In the genomic region with DNA sequence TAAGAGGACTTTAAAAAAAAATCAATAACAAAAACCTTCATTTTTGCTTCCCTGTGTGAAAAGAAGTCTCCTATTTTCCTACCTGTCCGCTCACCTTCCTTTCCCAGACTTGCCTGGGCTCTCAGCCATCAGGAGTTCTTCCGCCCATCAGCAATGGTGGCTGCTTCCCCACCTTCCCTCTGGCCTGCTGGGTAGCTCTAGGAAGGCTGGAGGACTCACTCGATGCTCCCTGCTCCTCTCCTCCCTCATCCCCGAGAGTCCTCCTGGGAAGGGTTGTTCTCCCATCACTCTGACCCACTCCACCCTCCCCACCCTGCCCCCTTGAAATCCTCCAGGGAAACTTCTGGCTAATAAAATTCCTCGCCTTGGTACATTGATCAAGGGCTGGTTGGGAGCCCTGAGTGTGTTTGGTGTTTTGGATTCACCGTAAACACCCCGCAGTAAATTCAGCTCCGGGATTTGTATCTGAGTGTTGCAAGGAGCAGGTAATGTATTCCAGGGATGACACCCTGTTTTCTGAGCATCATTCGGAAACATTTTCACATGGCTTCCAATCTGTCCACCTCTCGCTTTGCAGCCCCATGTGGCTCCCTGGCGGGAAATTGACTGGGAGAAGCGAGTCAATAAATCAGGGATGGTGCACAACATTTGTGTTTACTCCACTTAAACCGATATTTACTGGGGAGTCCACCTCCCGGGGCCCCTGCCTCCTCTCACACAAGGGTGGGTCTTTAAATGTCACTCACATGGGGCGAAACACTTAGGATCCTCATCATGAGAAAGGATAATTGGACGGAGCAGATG, we compare ENCODE assay signal across 19 cellular contexts.
DNase-seq lines count a peak whose midpoint lies in the region; ATAC-seq, FAIRE-seq and TF ChIP-seq lines count a peak whose summit lies in the region.
"Had no signal": no experiment of that assay in that cellular context is flagged by ENCODE, and none has a peak within 500 bp of the region (broad histone marks: within the 10 kb centered on the region; RNA-seq: fewer than 3 reads in every experiment).

No MANE protein-coding gene starts in this region.

- POLR2A ChIA-PET in activated CD4-positive, alpha-beta T cell treated with anti-CD3 and anti-CD28 coated beads, Interleukin-2, amount 10 ng/mL, durations not matched to agents 7 days and 5 days (lab: Charles Lee) = no interaction called here

- no peaks in the 10 kb centered on the region for H3K36me3 ChIP-seq in aorta (ENCODE audit: control insufficient read depth in 1 of 2, insufficient read depth in 2 of 2, low read length in 1 of 2)
- H3K36me3 ChIP-seq: HAP-1 had no signal

- 93 to 95% methylated on average over 16 of the region's 16 CpGs for WGBS in aorta, 2 donors

- intact Hi-C loops in activated CD4-positive, alpha-beta T cell treated with anti-CD3 and anti-CD28 coated beads, Interleukin-2, amount 10 ng/mL, durations not matched to agents 24 days and 14 days (cut with micrococcal nuclease) = no loop called here
- intact Hi-C loops in aorta (cut with DNase I) = no loop called here

- no peak for TF ChIP-seq CTCF in omental fat pad (IDR thresholded peaks at IDR 0.05)

- H3K4me1 Mint-ChIP-seq in activated CD4-positive, alpha-beta T cell treated with anti-CD3 and anti-CD28 coated beads, Interleukin-2, amount 10 ng/mL, durations not matched to agents 24 days and 14 days = no peaks in the 10 kb centered on the region
- no peaks in the 10 kb centered on the region for H3K4me1 Mint-ChIP-seq in activated CD4-positive, alpha-beta T cell treated with anti-CD3 and anti-CD28 coated beads, Interleukin-2, amount 10 ng/mL, durations not matched to agents 7 days and 5 days
- H3K4me1 Mint-ChIP-seq: CD4-positive, CD25-positive, alpha-beta regulatory T cell had no signal

- CTCF ChIA-PET in activated CD4-positive, alpha-beta T cell treated with anti-CD3 and anti-CD28 coated beads, Interleukin-2, amount 10 ng/mL, durations not matched to agents 7 days and 5 days (lab: Charles Lee) = no interaction called here

- H3K9me3 ChIP-seq in aorta (ENCODE audit: control insufficient read depth, low read length) = no peaks in the 10 kb centered on the region
- H3K9me3 ChIP-seq: HAP-1, SK-N-SH had no signal

- no peaks in the 10 kb centered on the region for H3K27me3 ChIP-seq in aorta (ENCODE audit: control insufficient read depth in 1 of 2, insufficient read depth in 2 of 2, low read length in 1 of 2)

- no peak for DNase-seq in activated CD4-positive, alpha-beta T cell treated with anti-CD3 and anti-CD28 coated beads, Interleukin-2, amount 10 ng/mL, durations not matched to agents 24 days and 14 days
- DNase-seq in activated CD4-positive, alpha-beta T cell treated with anti-CD3 and anti-CD28 coated beads, Interleukin-2, amount 10 ng/mL, durations not matched to agents 7 days and 5 days = no peak
- DNase-seq in NCI-H774 (lab: John Stamatoyannopoulos, UW) (peak; percentile 42), left kidney (ENCODE audit: low read depth, low spot score) (peak; percentile 63), aorta (peak; percentile 16 to 31), GM12892 (ENCODE audit: insufficient read length) (no peak), omental fat pad (ENCODE audit: low spot score) (no peak)
- DNase-seq: Calu3; CD4-positive, CD25-positive, alpha-beta regulatory T cell; KBM-7; NCI-H1048; NCI-H187; NCI-H524 treated with DMSO at 0.1 percent for 48 hours; PC-3; SK-N-SH; T-helper 1 cell had no signal

- TF ChIP-seq POLR2A in GM12892 (IDR thresholded peaks at IDR 0.05; ENCODE audit: low read depth, low read length) = no peak

- no peak overlapping the region for H3K4me3 Mint-ChIP-seq in activated CD4-positive, alpha-beta T cell treated with anti-CD3 and anti-CD28 coated beads, Interleukin-2, amount 10 ng/mL, durations not matched to agents 24 days and 14 days
- H3K4me3 Mint-ChIP-seq in activated CD4-positive, alpha-beta T cell treated with anti-CD3 and anti-CD28 coated beads, Interleukin-2, amount 10 ng/mL, durations not matched to agents 7 days and 5 days = no peak overlapping the region
- H3K4me3 Mint-ChIP-seq: CD4-positive, CD25-positive, alpha-beta regulatory T cell had no signal

- H3K9me3 Mint-ChIP-seq in activated CD4-positive, alpha-beta T cell treated with anti-CD3 and anti-CD28 coated beads, Interleukin-2, amount 10 ng/mL, durations not matched to agents 24 days and 14 days = peaks cover 5% of the 10 kb centered on the region
- no peaks in the 10 kb centered on the region for H3K9me3 Mint-ChIP-seq in activated CD4-positive, alpha-beta T cell treated with anti-CD3 and anti-CD28 coated beads, Interleukin-2, amount 10 ng/mL, durations not matched to agents 7 days and 5 days

- H3K36me3 Mint-ChIP-seq in activated CD4-positive, alpha-beta T cell treated with anti-CD3 and anti-CD28 coated beads, Interleukin-2, amount 10 ng/mL, durations not matched to agents 24 days and 14 days (ENCODE audit: low read depth) = no peaks in the 10 kb centered on the region
- no peaks in the 10 kb centered on the region for H3K36me3 Mint-ChIP-seq in activated CD4-positive, alpha-beta T cell treated with anti-CD3 and anti-CD28 coated beads, Interleukin-2, amount 10 ng/mL, durations not matched to agents 7 days and 5 days (ENCODE audit: low read depth)
- H3K36me3 Mint-ChIP-seq: CD4-positive, CD25-positive, alpha-beta regulatory T cell had no signal

- ATAC-seq in aorta (ENCODE audit: low FRiP score) = no peak
- no peak for ATAC-seq in omental fat pad (ENCODE audit: low FRiP score)
- no peak for ATAC-seq in HG02623 (IDR thresholded peaks at IDR 0.05; ENCODE audit: unreplicated experiment)
- ATAC-seq: PC-3, Right ventricle myocardium inferior had no signal

- no peak overlapping the region for H3K27ac ChIP-seq in aorta (ENCODE audit: low read depth in 1 of 2, low read length in 2 of 2)

- no peaks in the 10 kb centered on the region for H3K4me1 ChIP-seq in aorta (ENCODE audit: control insufficient read depth in 1 of 2, insufficient read depth in 2 of 2, low read length in 2 of 2)
- H3K4me1 ChIP-seq: HAP-1 had no signal

- peaks cover 1% of the 10 kb centered on the region for H3K27me3 Mint-ChIP-seq in activated CD4-positive, alpha-beta T cell treated with anti-CD3 and anti-CD28 coated beads, Interleukin-2, amount 10 ng/mL, durations not matched to agents 24 days and 14 days
- H3K27me3 Mint-ChIP-seq in activated CD4-positive, alpha-beta T cell treated with anti-CD3 and anti-CD28 coated beads, Interleukin-2, amount 10 ng/mL, durations not matched to agents 7 days and 5 days = peaks cover 3% of the 10 kb centered on the region

- no peak for FAIRE-seq in GM12892 (lab: Jason Lieb, UNC)

- peak overlapping the region; percentile 34 for H3K27ac Mint-ChIP-seq in activated CD4-positive, alpha-beta T cell treated with anti-CD3 and anti-CD28 coated beads, Interleukin-2, amount 10 ng/mL, durations not matched to agents 24 days and 14 days
- H3K27ac Mint-ChIP-seq in activated CD4-positive, alpha-beta T cell treated with anti-CD3 and anti-CD28 coated beads, Interleukin-2, amount 10 ng/mL, durations not matched to agents 7 days and 5 days = no peak overlapping the region
- H3K27ac Mint-ChIP-seq: CD4-positive, CD25-positive, alpha-beta regulatory T cell had no signal

- no peak overlapping the region for H3K4me3 ChIP-seq in aorta (ENCODE audit: low read length in 2 of 2)
- H3K4me3 ChIP-seq: HAP-1 had no signal

Comparison
In these comparisons a context has a peak if more than half of its experiments do, and no peak if none do; other contexts are left out.
1. DNase-seq: peak in NCI-H774 (single experiment), left kidney (single experiment) and aorta (2 of 2); none in activated CD4-positive, alpha-beta T cell treated with anti-CD3 and anti-CD28 coated beads, Interleukin-2, amount 10 ng/mL, durations not matched to agents 24 days and 14 days (single experiment), activated CD4-positive, alpha-beta T cell treated with anti-CD3 and anti-CD28 coated beads, Interleukin-2, amount 10 ng/mL, durations not matched to agents 7 days and 5 days (single experiment), GM12892 (single experiment) and omental fat pad (single experiment).